In the genomic region with DNA sequence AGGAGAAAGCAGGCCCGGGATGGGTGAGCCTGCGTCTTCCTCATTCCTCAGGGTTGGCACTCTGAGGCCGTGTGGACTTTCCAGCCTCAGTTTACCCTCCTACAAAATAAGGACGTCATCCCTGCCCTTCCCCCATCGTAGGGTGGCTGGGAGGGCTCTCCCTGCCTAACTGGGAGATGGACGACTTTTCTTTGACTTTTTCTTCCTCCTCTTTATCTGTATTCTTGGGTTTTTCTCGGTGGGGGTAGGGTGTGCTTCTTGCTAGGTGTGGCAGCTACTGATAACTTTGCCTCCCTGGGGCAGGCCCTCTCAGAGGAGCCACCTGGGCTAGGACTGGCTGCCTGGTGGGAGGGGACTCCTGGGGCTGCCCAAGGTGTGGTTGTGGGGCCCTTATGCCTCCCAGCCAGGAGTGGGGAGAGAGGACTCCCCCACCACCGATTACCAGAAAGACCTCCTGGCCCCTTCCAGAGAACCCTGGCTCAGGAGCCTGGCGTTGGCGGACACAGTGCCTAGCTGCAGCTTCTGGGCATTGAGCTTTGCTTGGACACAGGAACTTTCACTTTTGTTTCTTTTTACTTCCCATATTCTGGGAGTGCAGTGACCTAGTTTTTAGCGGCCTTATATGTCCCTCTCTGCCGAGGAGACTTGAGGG, we compare ENCODE assay signal across 1 cellular context.
TF ChIP-seq lines count a peak whose summit lies in the region.

No MANE protein-coding gene starts in this region.

TF ChIP-seq in H1, 55 proteins besides CTCF, POLR2A, EP300 and RAD21:
- no peak for TF ChIP-seq KDM1A (IDR thresholded peaks at IDR 0.05; ENCODE audit: borderline replicate concordance, low read length)
- no peak for TF ChIP-seq SIX5 (IDR thresholded peaks at IDR 0.05; ENCODE audit: low read depth, low read length)
- TF ChIP-seq SP2 (IDR thresholded peaks at IDR 0.05; ENCODE audit: low read length) = no peak
- TF ChIP-seq TCF12 (IDR thresholded peaks at IDR 0.05; ENCODE audit: low read depth, low read length) = no peak
